Comparison of ENCODE assay signal across 27 cellular contexts in the genomic region with DNA sequence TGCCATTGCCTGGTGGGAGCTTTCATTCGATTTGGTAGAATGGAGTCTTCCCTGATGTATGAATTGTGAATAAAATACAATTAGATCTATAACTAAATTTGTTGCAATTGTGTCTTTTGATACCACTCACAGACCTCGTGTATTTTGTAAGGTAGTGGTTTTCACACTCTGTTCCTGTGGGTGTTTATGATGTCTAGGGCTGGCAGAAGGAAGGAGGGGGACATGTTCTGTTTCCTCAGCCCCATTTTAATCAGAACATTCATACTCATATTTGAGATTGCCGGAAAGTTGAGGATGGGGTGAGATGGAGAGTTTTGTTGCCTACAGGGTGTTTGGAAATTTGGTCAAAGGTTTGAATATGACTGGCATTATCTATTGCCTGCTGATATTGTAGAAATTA. TPM values are rescaled to one million over a fixed set of nuclear protein-coding genes. Genes with fewer than 3 reads are reported as not detected.
A peak's percentile ranks its signal among the peaks of the same experiment; 100 is the strongest.
DNase-seq lines count a peak whose midpoint lies in the region; ATAC-seq, FAIRE-seq and TF ChIP-seq lines count a peak whose summit lies in the region.
"Had no signal": no experiment of that assay in that cellular context is flagged by ENCODE, and none has a peak within 500 bp of the region (broad histone marks: within the 10 kb centered on the region; RNA-seq: fewer than 3 reads in every experiment).

No MANE protein-coding gene starts in this region.

- peaks cover 0 to 2% of the 10 kb centered on the region in 2 experiments for H3K36me3 ChIP-seq in endothelial cell of umbilical vein (ENCODE audit: control insufficient read depth in 2 of 2, extremely low read depth in 1 of 2, insufficient read depth in 2 of 2, low read length in 2 of 2)
- H3K36me3 ChIP-seq: prostate gland, vagina had no signal

- H3K9me1 ChIP-seq in endothelial cell of umbilical vein (replicated peaks; ENCODE audit: control insufficient read depth, extremely low read depth, insufficient read depth, low read length): no peaks in the 10 kb centered on the region

- no peaks in the 10 kb centered on the region for H3K36me3 Mint-ChIP-seq in activated naive CD8-positive, alpha-beta T cell treated with anti-CD3 and anti-CD28 coated beads, Interleukin-2, amount 50 U/mL, for 24 hours (ENCODE audit: low read depth)
- H3K36me3 Mint-ChIP-seq in activated naive CD8-positive, alpha-beta T cell treated with anti-CD3 and anti-CD28 coated beads for 36 hours: peaks cover 9% of the 10 kb centered on the region
- no peaks in the 10 kb centered on the region for H3K36me3 Mint-ChIP-seq in natural killer cell treated with Interleukin-12 subunit alpha and Interleukin-12 subunit beta and Interleukin-15 and Interleukin-18, amount 100 ng/mL, for 72 hours

- no peaks in the 10 kb centered on the region for H3K4me1 ChIP-seq in endothelial cell of umbilical vein (ENCODE audit: control insufficient read depth, extremely low read depth, insufficient read depth, low read length)

- POLR2A ChIA-PET in endothelial cell of umbilical vein (lab: Charles Lee): no interaction called here

- no peak for DNase-seq in activated naive CD8-positive, alpha-beta T cell treated with anti-CD3 and anti-CD28 coated beads, Interleukin-2, amount 50 U/mL, for 24 hours
- DNase-seq in activated naive CD8-positive, alpha-beta T cell treated with anti-CD3 and anti-CD28 coated beads for 36 hours: no peak
- no peak for DNase-seq in endothelial cell of umbilical vein (ENCODE audit: low read depth, low spot score)
- DNase-seq in natural killer cell treated with Interleukin-12 subunit alpha and Interleukin-12 subunit beta and Interleukin-15 and Interleukin-18, amount 100 ng/mL, for 72 hours (ENCODE audit: low spot score): no peak
- no peak for DNase-seq in NCI-H82 treated with DMSO at 0.1 percent for 48 hours (lab: John Stamatoyannopoulos, UW; ENCODE audit: unreplicated experiment)
- no peak for DNase-seq in NCI-H524 treated with DMSO at 0.1 percent for 48 hours (lab: John Stamatoyannopoulos, UW)
- DNase-seq in GM20000 (ENCODE audit: low spot score): no peak
- DNase-seq: activated CD4-positive, alpha-beta T cell treated with anti-CD3 and anti-CD28 coated beads for 4 hours; amygdala; erythroblast; foreskin melanocyte; hypothalamus; NCI-H1436; NCI-H526; SHP77 had no signal

- H3K4me3 Mint-ChIP-seq in activated naive CD8-positive, alpha-beta T cell treated with anti-CD3 and anti-CD28 coated beads, Interleukin-2, amount 50 U/mL, for 24 hours: no peak overlapping the region
- H3K4me3 Mint-ChIP-seq in activated naive CD8-positive, alpha-beta T cell treated with anti-CD3 and anti-CD28 coated beads for 36 hours: no peak overlapping the region
- H3K4me3 Mint-ChIP-seq in natural killer cell treated with Interleukin-12 subunit alpha and Interleukin-12 subunit beta and Interleukin-15 and Interleukin-18, amount 100 ng/mL, for 72 hours: peak overlapping the region; percentile 40

- H3K79me2 ChIP-seq in endothelial cell of umbilical vein (ENCODE audit: control insufficient read depth, insufficient read depth, low read length): peaks cover 5% of the 10 kb centered on the region

- H4K20me1 ChIP-seq in endothelial cell of umbilical vein (replicated peaks; ENCODE audit: control insufficient read depth, extremely low read depth, insufficient read depth, low read length): no peaks in the 10 kb centered on the region

- CTCF ChIA-PET in endothelial cell of umbilical vein (lab: Charles Lee): interaction anchor here (0.8 kb wide), 1 partner anchor 32 kb away, joined by 3 read pairs; no protein-coding TSS in a partner anchor

- ATAC-seq in activated naive CD8-positive, alpha-beta T cell treated with anti-CD3 and anti-CD28 coated beads, Interleukin-2, amount 50 U/mL, for 24 hours: peak; percentile 46
- ATAC-seq in natural killer cell treated with Interleukin-12 subunit alpha and Interleukin-12 subunit beta and Interleukin-15 and Interleukin-18, amount 100 ng/mL, for 72 hours: peak; percentile 86 to 88
- no peak for ATAC-seq in HG02852 (IDR thresholded peaks at IDR 0.05; ENCODE audit: unreplicated experiment)

- peak; percentile 26 for FAIRE-seq in endothelial cell of umbilical vein (lab: Jason Lieb, UNC)
- FAIRE-seq: D721Med, GM18507 had no signal

- intact Hi-C loops in endothelial cell of umbilical vein (cut with micrococcal nuclease): no loop called here

- peak overlapping the region; percentile 12 for H3K27ac Mint-ChIP-seq in activated naive CD8-positive, alpha-beta T cell treated with anti-CD3 and anti-CD28 coated beads, Interleukin-2, amount 50 U/mL, for 24 hours
- H3K27ac Mint-ChIP-seq in activated naive CD8-positive, alpha-beta T cell treated with anti-CD3 and anti-CD28 coated beads for 36 hours: no peak overlapping the region
- peak overlapping the region in 1 of 2 donors; percentile 1 for H3K27ac Mint-ChIP-seq in natural killer cell treated with Interleukin-12 subunit alpha and Interleukin-12 subunit beta and Interleukin-15 and Interleukin-18, amount 100 ng/mL, for 72 hours

- no peaks in the 10 kb centered on the region for H3K9me3 ChIP-seq in endothelial cell of umbilical vein (replicated peaks; ENCODE audit: control insufficient read depth, insufficient read depth, low read length)
- H3K9me3 ChIP-seq: BLaER1, prostate gland, vagina had no signal

- no peak for TF ChIP-seq POLR2A in endothelial cell of umbilical vein (IDR thresholded peaks at IDR 0.05; ENCODE audit: low read depth, low read length)

- H3K9ac ChIP-seq in endothelial cell of umbilical vein (replicated peaks; ENCODE audit: extremely low read depth, insufficient read depth, low read length): no peak overlapping the region
- H3K9ac ChIP-seq: BLaER1 had no signal

- dilution Hi-C loops in endothelial cell of umbilical vein (cut with MboI; ENCODE audit: extremely low pct_ligation_motif_present, low sequenced_read_pairs): no loop called here

- no peaks in the 10 kb centered on the region for H3K27me3 Mint-ChIP-seq in activated naive CD8-positive, alpha-beta T cell treated with anti-CD3 and anti-CD28 coated beads, Interleukin-2, amount 50 U/mL, for 24 hours
- no peaks in the 10 kb centered on the region for H3K27me3 Mint-ChIP-seq in activated naive CD8-positive, alpha-beta T cell treated with anti-CD3 and anti-CD28 coated beads for 36 hours
- H3K27me3 Mint-ChIP-seq in natural killer cell treated with Interleukin-12 subunit alpha and Interleukin-12 subunit beta and Interleukin-15 and Interleukin-18, amount 100 ng/mL, for 72 hours: no peaks in the 10 kb centered on the region

- H3K4me2 ChIP-seq in endothelial cell of umbilical vein (ENCODE audit: insufficient read depth, low read length): no peak overlapping the region

- TF ChIP-seq CTCF in endothelial cell of umbilical vein (IDR thresholded peaks at IDR 0.05; ENCODE audit: extremely low read depth in 1 of 2, insufficient read depth in 1 of 2, low read depth in 1 of 2, low read length in 2 of 2) (no peak), GM20000 (IDR thresholded peaks at IDR 0.05; ENCODE audit: extremely low read depth, missing control alignments) (no peak)

- BruUV-seq in endothelial cell of umbilical vein (replicated peaks; lab: Mats Ljungman, UMichigan): no TSS peak

- no peak overlapping the region for H3K27ac ChIP-seq in endothelial cell of umbilical vein (ENCODE audit: insufficient read depth, low read depth, low read length)
- H3K27ac ChIP-seq: BLaER1, HL-60, vagina had no signal

- H2AFZ ChIP-seq in endothelial cell of umbilical vein (ENCODE audit: low read depth, low read length): no peak overlapping the region

- no peak overlapping the region for H3K4me3 ChIP-seq in endothelial cell of umbilical vein (replicated peaks in 1 of 3; ENCODE audit: insufficient read depth in 1 of 3, low read depth in 1 of 3, low read length in 3 of 3)
- H3K4me3 ChIP-seq: BLaER1, prostate gland, vagina had no signal

- H3K4me1 Mint-ChIP-seq in activated naive CD8-positive, alpha-beta T cell treated with anti-CD3 and anti-CD28 coated beads, Interleukin-2, amount 50 U/mL, for 24 hours: peaks cover 56% of the 10 kb centered on the region
- peaks cover 54% of the 10 kb centered on the region for H3K4me1 Mint-ChIP-seq in activated naive CD8-positive, alpha-beta T cell treated with anti-CD3 and anti-CD28 coated beads for 36 hours
- peaks cover 36 to 54% of the 10 kb centered on the region in 2 donors for H3K4me1 Mint-ChIP-seq in natural killer cell treated with Interleukin-12 subunit alpha and Interleukin-12 subunit beta and Interleukin-15 and Interleukin-18, amount 100 ng/mL, for 72 hours (ENCODE audit: low read depth in 2 of 2)

- H3K9me3 Mint-ChIP-seq in activated naive CD8-positive, alpha-beta T cell treated with anti-CD3 and anti-CD28 coated beads, Interleukin-2, amount 50 U/mL, for 24 hours: no peaks in the 10 kb centered on the region
- H3K9me3 Mint-ChIP-seq in activated naive CD8-positive, alpha-beta T cell treated with anti-CD3 and anti-CD28 coated beads for 36 hours: no peaks in the 10 kb centered on the region
- H3K9me3 Mint-ChIP-seq in natural killer cell treated with Interleukin-12 subunit alpha and Interleukin-12 subunit beta and Interleukin-15 and Interleukin-18, amount 100 ng/mL, for 72 hours: no peaks in the 10 kb centered on the region

- H3K27me3 ChIP-seq in endothelial cell of umbilical vein (ENCODE audit: control insufficient read depth in 2 of 2, insufficient read depth in 2 of 2, low read length in 2 of 2): no peaks in the 10 kb centered on the region
- H3K27me3 ChIP-seq: BLaER1, vagina had no signal

TF ChIP-seq in endothelial cell of umbilical vein, 7 proteins besides CTCF, POLR2A, EP300 and RAD21 (continues in another document):
- TF ChIP-seq FOS (IDR thresholded peaks at IDR 0.05; ENCODE audit: borderline replicate concordance, insufficient read depth, low read length): no peak
- TF ChIP-seq POLR2AphosphoS5 (IDR thresholded peaks at IDR 0.05; ENCODE audit: insufficient read depth, low read depth, low read length): no peak
- no peak for TF ChIP-seq JUN (IDR thresholded peaks at IDR 0.05; ENCODE audit: borderline replicate concordance, insufficient read depth, insufficient read length, low read depth)
- TF ChIP-seq MYC (IDR thresholded peaks at IDR 0.05; ENCODE audit: low read depth, low read length): no peak
- no peak for TF ChIP-seq EZH2 (IDR thresholded peaks at IDR 0.05; ENCODE audit: borderline replicate concordance, low read depth, low read length, severe bottlenecking)

RNA-seq across cellular contexts. Expression of a gene that starts 42.9 kb away (rescaled TPM):
- total RNA-seq in activated naive CD8-positive, alpha-beta T cell treated with anti-CD3 and anti-CD28 coated beads for 36 hours: under 1 TPM in 1 of 2 experiments, not detected in 1; 0.34 TPM
- not detected in 2 replicates for total RNA-seq in endothelial cell of umbilical vein
- not detected in 2 replicates for polyA plus RNA-seq in endothelial cell of umbilical vein
- not detected in 2 replicates for polyA plus RNA-seq in endothelial cell of umbilical vein (2011; cell fraction: cytosol; rRNA removed)
- not detected in 2 replicates for polyA plus RNA-seq in endothelial cell of umbilical vein (2011; cell fraction: nucleus; rRNA removed)
- not detected in 2 replicates for polyA plus RNA-seq in endothelial cell of umbilical vein (2012)
- not detected in 2 replicates for polyA minus RNA-seq in endothelial cell of umbilical vein
- not detected for polyA minus RNA-seq in endothelial cell of umbilical vein (2011; cell fraction: cytosol; rRNA and poly(A)+ RNA removed)
- polyA minus RNA-seq in endothelial cell of umbilical vein (2011; cell fraction: nucleus; rRNA and poly(A)+ RNA removed): not detected in 2 replicates
- total RNA-seq in natural killer cell treated with Interleukin-12 subunit alpha and Interleukin-12 subunit beta and Interleukin-15 and Interleukin-18, amount 100 ng/mL, for 72 hours: 1 to 10 TPM; 1.6 to 3.2 TPM
- total RNA-seq: A673, kidney epithelial cell, lung microvascular endothelial cell, MCF 10A had no signal
- polyA plus RNA-seq: neural cell had no signal
